ENCODE assay signal across 22 cellular contexts in the genomic region with DNA sequence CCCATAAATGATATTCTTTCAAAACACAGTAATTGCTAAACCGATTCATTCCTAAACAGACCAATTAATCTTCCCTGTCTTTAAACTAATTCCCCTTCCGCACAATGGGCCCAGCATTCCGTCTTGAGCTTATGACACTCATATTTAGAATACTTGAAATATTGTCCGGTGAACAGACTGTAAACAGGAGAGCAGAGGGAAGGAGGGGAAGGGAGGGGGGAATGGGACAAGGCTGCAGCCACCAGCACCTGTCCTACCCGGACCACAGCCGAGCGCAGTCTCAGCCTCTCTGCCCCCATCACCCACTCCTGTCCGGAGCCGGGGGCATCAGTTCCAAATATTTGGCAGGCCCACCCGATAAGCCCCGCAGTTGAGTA.
DNase-seq lines count a peak whose midpoint lies in the region; ATAC-seq and TF ChIP-seq lines count a peak whose summit lies in the region.
"Had no signal": no experiment of that assay in that cellular context is flagged by ENCODE, and none has a peak within 500 bp of the region (broad histone marks: within the 10 kb centered on the region; RNA-seq: fewer than 3 reads in every experiment).

No MANE protein-coding gene starts in this region.

- no peak for DNase-seq in Right ventricle myocardium superior
- DNase-seq in cardiac septum (ENCODE audit: low spot score): no peak
- no peak for DNase-seq in esophagus squamous epithelium (lab: John Stamatoyannopoulos, UW)
- peak; percentile 73 for DNase-seq in myocyte (ENCODE audit: low read depth)
- DNase-seq in SKM-1 (lab: John Stamatoyannopoulos, UW; ENCODE audit: unreplicated experiment): no peak
- DNase-seq in activated naive CD4-positive, alpha-beta T cell treated with Interleukin-2 at 50 U/mL for 16 hours: no peak
- DNase-seq: activated CD8-positive, alpha-beta memory T cell treated with anti-CD3 and anti-CD28 coated beads, Interleukin-2, amount 10 ng/mL, durations not matched to agents 7 days and 5 days; activated effector memory CD4-positive, alpha-beta T cell treated with Interleukin-2 at 50 U/mL for 16 hours; amniotic stem cell; CD4-positive, alpha-beta memory T cell; EL; endodermal cell; HFFc6; naive thymus-derived CD4-positive, alpha-beta T cell; NCI-H187 treated with DMSO at 0.1 percent for 48 hours; stimulated activated naive B cell treated with anti-CD40 and anti-IgM and Interleukin-4, amounts not matched to agents 10 μg/mL and 1 μg/mL and 100 μg/mL, for 72 hours; T1000 had no signal

- H3K9me3 ChIP-seq in esophagus squamous epithelium: no peaks in the 10 kb centered on the region
- H3K9me3 ChIP-seq: SJSA1, upper lobe of left lung had no signal

- H3K4me3 ChIP-seq in esophagus squamous epithelium (no peak overlapping the region), urinary bladder (ENCODE audit: low read depth, low read length) (no peak overlapping the region)
- H3K4me3 ChIP-seq: MG63, SJSA1, upper lobe of left lung had no signal

- peaks cover 9 to 66% (median 34%) of the 10 kb centered on the region in 3 donors for H3K4me1 ChIP-seq in esophagus squamous epithelium
- peaks cover 1% of the 10 kb centered on the region for H3K4me1 ChIP-seq in urinary bladder (ENCODE audit: insufficient read depth)

- ATAC-seq in Right ventricle myocardium superior (ENCODE audit: poor library complexity) (peak; percentile 28), GM19324 (IDR thresholded peaks at IDR 0.05; ENCODE audit: low FRiP score, unreplicated experiment) (no peak)
- ATAC-seq: activated CD8-positive, alpha-beta memory T cell treated with anti-CD3 and anti-CD28 coated beads, Interleukin-2, amount 10 ng/mL, durations not matched to agents 7 days and 5 days; naive thymus-derived CD4-positive, alpha-beta T cell; stimulated activated naive B cell treated with anti-CD40 and anti-IgM and Interleukin-4, amounts not matched to agents 10 μg/mL and 1 μg/mL and 100 μg/mL, for 72 hours had no signal

- no peak for TF ChIP-seq CTCF in esophagus squamous epithelium (IDR thresholded peaks at IDR 0.05)

- no peak for TF ChIP-seq POLR2A in esophagus squamous epithelium (IDR thresholded peaks at IDR 0.05)

- intact Hi-C loops in Right ventricle myocardium superior (cut with DNase I): no loop called here
- intact Hi-C loops in cardiac septum (cut with DNase I): no loop called here
- intact Hi-C loops in esophagus squamous epithelium (cut with DNase I): no loop called here

- H3K27ac ChIP-seq in esophagus squamous epithelium (peak overlapping the region; percentile 3 to 68 (median 36)), urinary bladder (ENCODE audit: low read depth) (peak overlapping the region; percentile 42)
- H3K27ac ChIP-seq: SJSA1 had no signal

- no peaks in the 10 kb centered on the region for H3K36me3 ChIP-seq in esophagus squamous epithelium
- no peaks in the 10 kb centered on the region for H3K36me3 ChIP-seq in urinary bladder (ENCODE audit: insufficient read depth)
- H3K36me3 ChIP-seq: MG63, SJSA1, upper lobe of left lung had no signal

- no peaks in the 10 kb centered on the region for H3K27me3 ChIP-seq in esophagus squamous epithelium
- H3K27me3 ChIP-seq: MG63, SJSA1, upper lobe of left lung had no signal

- WGBS in esophagus squamous epithelium, 2 donors: 61 to 76% methylated on average over 10 to 11 of the region's 11 CpGs
- 55% methylated on average over 11 of the region's 11 CpGs for WGBS in urinary bladder
